In genomic region chr17:36777118-36777517, GRCh38 we compare ENCODE assay signal across 14 cellular contexts.
A peak's percentile ranks its signal among the peaks of the same experiment; 100 is the strongest.
DNase-seq lines count a peak whose midpoint lies in the region; ATAC-seq and TF ChIP-seq lines count a peak whose summit lies in the region.
"Had no signal": no experiment of that assay in that cellular context is flagged by ENCODE, and none has a peak within 500 bp of the region (broad histone marks: within the 10 kb centered on the region; RNA-seq: fewer than 3 reads in every experiment).

No MANE protein-coding gene starts in this region.

- dilution Hi-C loops in IMR-90 (cut with HindIII; ENCODE audit: low sequenced_read_pairs, unreplicated experiment), result no loop called here

- TF ChIP-seq RAD21 in IMR-90 (IDR thresholded peaks at IDR 0.05; ENCODE audit: low read length), result no peak

- no peaks in the 10 kb centered on the region for H3K36me3 ChIP-seq in IMR-90 (ENCODE audit: control insufficient read depth, insufficient read depth, low read length)
- H3K36me3 ChIP-seq: prostate gland had no signal

- H3K56ac ChIP-seq in IMR-90 (ENCODE audit: extremely low read depth, insufficient read depth, low read length), result no peak overlapping the region

- BruUV-seq in IMR-90 (replicated peaks; lab: Mats Ljungman, UMichigan), result no TSS peak

- no peak overlapping the region for H3K27ac ChIP-seq in IMR-90 (ENCODE audit: insufficient read depth, low read length)
- H3K27ac ChIP-seq: prostate gland, testis had no signal

- H3K4me2 ChIP-seq in IMR-90 (ENCODE audit: low read depth, low read length), result no peak overlapping the region

- intact Hi-C loops in IMR-90 (cut with micrococcal nuclease), result no loop called here

- H2BK20ac ChIP-seq in IMR-90 (ENCODE audit: low read depth, low read length), result no peak overlapping the region

- ATAC-seq in IMR-90 (ENCODE audit: low read depth) (no peak), HG02610 (IDR thresholded peaks at IDR 0.05; ENCODE audit: unreplicated experiment) (no peak), HG03457 (IDR thresholded peaks at IDR 0.05; ENCODE audit: unreplicated experiment) (no peak)

- POLR2A ChIA-PET in IMR-90 (lab: Charles Lee; ENCODE audit: unreplicated experiment), result no interaction called here

- no peak overlapping the region for H3K14ac ChIP-seq in IMR-90 (replicated peaks; ENCODE audit: low read depth, low read length)

- H2AK9ac ChIP-seq in IMR-90 (replicated peaks; ENCODE audit: low read depth, low read length, poor library complexity), result no peak overlapping the region

- H2BK15ac ChIP-seq in IMR-90 (ENCODE audit: low read depth, low read length), result no peak overlapping the region

- DNase-seq in Caki2 (ENCODE audit: low read depth), result peak; percentile 46
- DNase-seq in IMR-90, result peak; percentile 6
- peak; percentile 14 for DNase-seq in amniotic epithelial cell (ENCODE audit: low read depth)
- DNase-seq in iPS-NIHi7 (ENCODE audit: extremely low spot score), result peak; percentile 65
- DNase-seq in MV-4-11 (lab: John Stamatoyannopoulos, UW), result no peak
- no peak for DNase-seq in activated CD8-positive, alpha-beta memory T cell treated with anti-CD3 and anti-CD28 coated beads, Interleukin-2, amount 50 U/mL, for 4 hours
- DNase-seq: DMS79 treated with DMSO at 0.1 percent for 48 hours, glutamatergic neuron, NCI-H1105 treated with DMSO at 0.1 percent for 48 hours, NCI-H2171 treated with DMSO at 0.1 percent for 48 hours, testis had no signal

- no CpG with 5 or more reads among the region's 6 CpGs for WGBS in IMR-90 (ENCODE audit: extremely low coverage in 2 of 2, insufficient read length in 1 of 2), 2 experiments

- H2AK5ac ChIP-seq in IMR-90 (ENCODE audit: low read depth, low read length), result no peak overlapping the region

- TF ChIP-seq POLR2A in IMR-90 (IDR thresholded peaks at IDR 0.05; ENCODE audit: low read depth, low read length), result no peak

- H3K4ac ChIP-seq in IMR-90 (ENCODE audit: low read depth, low read length), result no peak overlapping the region

- in situ Hi-C loops in Caki2 (cut with HindIII; ENCODE audit: low pct_unique_long_range_greater_than_20kb, low sequenced_read_pairs), result no loop called here
- in situ Hi-C loops in IMR-90 (cut with MboI; ENCODE audit: low sequenced_read_pairs), result no loop called here

- no peak overlapping the region for H4K8ac ChIP-seq in IMR-90 (ENCODE audit: low read depth in 2 of 2, low read length in 2 of 2)

- no peak overlapping the region for H3K9ac ChIP-seq in IMR-90 (ENCODE audit: low read depth, low read length)

- H3K18ac ChIP-seq in IMR-90 (ENCODE audit: low read depth, low read length), result no peak overlapping the region

- H3K23ac ChIP-seq in IMR-90 (ENCODE audit: low read depth, low read length), result no peak overlapping the region

- no peaks in the 10 kb centered on the region for H3K4me1 ChIP-seq in IMR-90 (ENCODE audit: control insufficient read depth, insufficient read depth, low read length)
- H3K4me1 ChIP-seq: prostate gland, testis had no signal

- H3K4me3 ChIP-seq in IMR-90 (ENCODE audit: insufficient read depth, low read depth, low read length), result no peak overlapping the region
- H3K4me3 ChIP-seq: prostate gland, testis had no signal

- CTCF ChIA-PET in IMR-90 (lab: Yijun Ruan, JAX), result no interaction called here

- H3K9me3 ChIP-seq in IMR-90 (ENCODE audit: control insufficient read depth, insufficient read depth, low read length), result no peaks in the 10 kb centered on the region
- H3K9me3 ChIP-seq: prostate gland, testis had no signal

- H2AFZ ChIP-seq in IMR-90 (replicated peaks; ENCODE audit: low read length, poor library complexity), result no peak overlapping the region

- H2BK120ac ChIP-seq in IMR-90 (ENCODE audit: low read depth, low read length), result no peak overlapping the region

- no peak overlapping the region for H4K91ac ChIP-seq in IMR-90 (ENCODE audit: insufficient read depth, low read depth, low read length)

- H3K79me1 ChIP-seq in IMR-90 (ENCODE audit: low read depth in 1 of 2, low read length in 2 of 2), result no peaks in the 10 kb centered on the region

- no peaks in the 10 kb centered on the region for H3K9me1 ChIP-seq in IMR-90 (ENCODE audit: insufficient read depth, low read length)

- H2BK5ac ChIP-seq in IMR-90 (ENCODE audit: low read depth, low read length, poor library complexity, severe bottlenecking), result no peak overlapping the region

- H4K5ac ChIP-seq in IMR-90 (ENCODE audit: low read depth, low read length), result no peak overlapping the region

- H3K27me3 ChIP-seq in IMR-90 (ENCODE audit: control insufficient read depth, insufficient read depth, low read length), result peaks cover 2% of the 10 kb centered on the region; the same call in 1 of the 2 replicates
- H3K27me3 ChIP-seq: testis had no signal

- TF ChIP-seq CTCF in IMR-90 (conservative IDR thresholded peaks at IDR 0.05; ENCODE audit: low read depth, low read length), result no peak

- H4K20me1 ChIP-seq in IMR-90 (ENCODE audit: insufficient read depth, low read length), result no peaks in the 10 kb centered on the region

TF ChIP-seq in IMR-90, 13 proteins besides CTCF, POLR2A, EP300 and RAD21:
- TF ChIP-seq MAZ (IDR thresholded peaks at IDR 0.05; ENCODE audit: borderline replicate concordance, low read depth, low read length) (no peak), CHD1 (IDR thresholded peaks at IDR 0.05; ENCODE audit: low read depth, low read length) (no peak), RCOR1 (IDR thresholded peaks at IDR 0.05; ENCODE audit: insufficient replicate concordance, low read length) (no peak), FOS (IDR thresholded peaks at IDR 0.05; ENCODE audit: low read depth, low read length) (no peak), SMC3 (IDR thresholded peaks at IDR 0.05; ENCODE audit: low read depth, low read length) (no peak), CEBPB (IDR thresholded peaks at IDR 0.05; ENCODE audit: low read depth, low read length) (no peak), NFE2L2 (IDR thresholded peaks at IDR 0.05; ENCODE audit: low read depth, low read length) (no peak), MXI1 (IDR thresholded peaks at IDR 0.05; ENCODE audit: borderline replicate concordance, low read depth, low read length) (no peak), RFX5 (IDR thresholded peaks at IDR 0.05; ENCODE audit: low read depth, low read length) (no peak), MAFK (IDR thresholded peaks at IDR 0.05; ENCODE audit: low read depth, low read length) (no peak), ELK1 (IDR thresholded peaks at IDR 0.05; ENCODE audit: borderline replicate concordance, low read depth, low read length) (no peak), USF2 (IDR thresholded peaks at IDR 0.05; ENCODE audit: low read depth, low read length) (no peak), BHLHE40 (IDR thresholded peaks at IDR 0.05; ENCODE audit: low read depth, low read length) (no peak)

Comparison
In these comparisons a context has a peak if more than half of its experiments do, and no peak if none do; other contexts are left out.
1. DNase-seq: peak in Caki2 (single experiment), IMR-90 (single experiment), amniotic epithelial cell (single experiment) and iPS-NIHi7 (single experiment); none in MV-4-11 (single experiment) and activated CD8-positive, alpha-beta memory T cell treated with anti-CD3 and anti-CD28 coated beads, Interleukin-2, amount 50 U/mL, for 4 hours (single experiment).